1 cellular context compared by ENCODE assay signal in genomic region chr9:94623253-94623652, GRCh38.
A peak's percentile ranks its signal among the peaks of the same experiment; 100 is the strongest.
TF ChIP-seq lines count a peak whose summit lies in the region.

No MANE protein-coding gene starts in this region.

TF ChIP-seq in HepG2, 621 proteins besides CTCF, POLR2A, EP300 and RAD21 (continued from another document and continues in another):
- no peak for TF ChIP-seq AHDC1 (CRISPR knock-in tag; IDR thresholded peaks at IDR 0.05; ENCODE audit: borderline replicate concordance)
- no peak for TF ChIP-seq CBX2 (IDR thresholded peaks at IDR 0.05; ENCODE audit: low read depth, low read length)
- no peak for TF ChIP-seq CBX2 (CRISPR knock-in tag; IDR thresholded peaks at IDR 0.05; ENCODE audit: low read depth)
- TF ChIP-seq ELF3 (CRISPR knock-in tag; IDR thresholded peaks at IDR 0.05): peak; percentile 68
- 0 out of 2 replicates have a peak, but pooled peaks have one; percentile 50 for TF ChIP-seq TBX2 (CRISPR knock-in tag; IDR thresholded peaks at IDR 0.05; ENCODE audit: borderline replicate concordance)
- TF ChIP-seq, protein P1, sequence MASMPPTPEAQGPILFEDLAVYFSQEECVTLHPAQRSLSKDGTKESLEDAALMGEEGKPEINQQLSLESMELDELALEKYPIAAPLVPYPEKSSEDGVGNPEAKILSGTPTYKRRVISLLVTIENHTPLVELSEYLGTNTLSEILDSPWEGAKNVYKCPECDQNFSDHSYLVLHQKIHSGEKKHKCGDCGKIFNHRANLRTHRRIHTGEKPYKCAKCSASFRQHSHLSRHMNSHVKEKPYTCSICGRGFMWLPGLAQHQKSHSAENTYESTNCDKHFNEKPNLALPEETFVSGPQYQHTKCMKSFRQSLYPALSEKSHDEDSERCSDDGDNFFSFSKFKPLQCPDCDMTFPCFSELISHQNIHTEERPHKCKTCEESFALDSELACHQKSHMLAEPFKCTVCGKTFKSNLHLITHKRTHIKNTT (CRISPR knock-in tag; IDR thresholded peaks at IDR 0.05): no peak
- no peak for TF ChIP-seq ZFP36 (IDR thresholded peaks at IDR 0.05; ENCODE audit: borderline replicate concordance, low read depth, low read length, partially characterized antibody)
- TF ChIP-seq POLR2AphosphoS5 (IDR thresholded peaks at IDR 0.05; ENCODE audit: low read depth, low read length): no peak
- TF ChIP-seq FOXJ3 (CRISPR knock-in tag; IDR thresholded peaks at IDR 0.05; ENCODE audit: borderline replicate concordance): no peak
- 0 out of 2 replicates have a peak, but pooled peaks have one; percentile 26 for TF ChIP-seq PBX2 (CRISPR knock-in tag; IDR thresholded peaks at IDR 0.05)
- TF ChIP-seq ARID2 (CRISPR knock-in tag; IDR thresholded peaks at IDR 0.05; ENCODE audit: borderline replicate concordance): no peak
- TF ChIP-seq NCOA1 (CRISPR knock-in tag; IDR thresholded peaks at IDR 0.05): no peak
- TF ChIP-seq ZHX2 (IDR thresholded peaks at IDR 0.05; ENCODE audit: low read depth): no peak
- no peak for TF ChIP-seq ZHX2 (CRISPR knock-in tag; IDR thresholded peaks at IDR 0.05; ENCODE audit: borderline replicate concordance)
- TF ChIP-seq ZNF274 (CRISPR knock-in tag; IDR thresholded peaks at IDR 0.05): no peak
- TF ChIP-seq, protein P2, sequence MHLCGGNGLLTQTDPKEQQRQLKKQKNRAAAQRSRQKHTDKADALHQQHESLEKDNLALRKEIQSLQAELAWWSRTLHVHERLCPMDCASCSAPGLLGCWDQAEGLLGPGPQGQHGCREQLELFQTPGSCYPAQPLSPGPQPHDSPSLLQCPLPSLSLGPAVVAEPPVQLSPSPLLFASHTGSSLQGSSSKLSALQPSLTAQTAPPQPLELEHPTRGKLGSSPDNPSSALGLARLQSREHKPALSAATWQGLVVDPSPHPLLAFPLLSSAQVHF (CRISPR knock-in tag; IDR thresholded peaks at IDR 0.05): no peak
- TF ChIP-seq ETS1 (CRISPR knock-in tag; IDR thresholded peaks at IDR 0.05): no peak
- no peak for TF ChIP-seq SRSF4 (IDR thresholded peaks at IDR 0.05; ENCODE audit: low read depth, low read length, poor library complexity, severe bottlenecking)
- TF ChIP-seq, protein P3, sequence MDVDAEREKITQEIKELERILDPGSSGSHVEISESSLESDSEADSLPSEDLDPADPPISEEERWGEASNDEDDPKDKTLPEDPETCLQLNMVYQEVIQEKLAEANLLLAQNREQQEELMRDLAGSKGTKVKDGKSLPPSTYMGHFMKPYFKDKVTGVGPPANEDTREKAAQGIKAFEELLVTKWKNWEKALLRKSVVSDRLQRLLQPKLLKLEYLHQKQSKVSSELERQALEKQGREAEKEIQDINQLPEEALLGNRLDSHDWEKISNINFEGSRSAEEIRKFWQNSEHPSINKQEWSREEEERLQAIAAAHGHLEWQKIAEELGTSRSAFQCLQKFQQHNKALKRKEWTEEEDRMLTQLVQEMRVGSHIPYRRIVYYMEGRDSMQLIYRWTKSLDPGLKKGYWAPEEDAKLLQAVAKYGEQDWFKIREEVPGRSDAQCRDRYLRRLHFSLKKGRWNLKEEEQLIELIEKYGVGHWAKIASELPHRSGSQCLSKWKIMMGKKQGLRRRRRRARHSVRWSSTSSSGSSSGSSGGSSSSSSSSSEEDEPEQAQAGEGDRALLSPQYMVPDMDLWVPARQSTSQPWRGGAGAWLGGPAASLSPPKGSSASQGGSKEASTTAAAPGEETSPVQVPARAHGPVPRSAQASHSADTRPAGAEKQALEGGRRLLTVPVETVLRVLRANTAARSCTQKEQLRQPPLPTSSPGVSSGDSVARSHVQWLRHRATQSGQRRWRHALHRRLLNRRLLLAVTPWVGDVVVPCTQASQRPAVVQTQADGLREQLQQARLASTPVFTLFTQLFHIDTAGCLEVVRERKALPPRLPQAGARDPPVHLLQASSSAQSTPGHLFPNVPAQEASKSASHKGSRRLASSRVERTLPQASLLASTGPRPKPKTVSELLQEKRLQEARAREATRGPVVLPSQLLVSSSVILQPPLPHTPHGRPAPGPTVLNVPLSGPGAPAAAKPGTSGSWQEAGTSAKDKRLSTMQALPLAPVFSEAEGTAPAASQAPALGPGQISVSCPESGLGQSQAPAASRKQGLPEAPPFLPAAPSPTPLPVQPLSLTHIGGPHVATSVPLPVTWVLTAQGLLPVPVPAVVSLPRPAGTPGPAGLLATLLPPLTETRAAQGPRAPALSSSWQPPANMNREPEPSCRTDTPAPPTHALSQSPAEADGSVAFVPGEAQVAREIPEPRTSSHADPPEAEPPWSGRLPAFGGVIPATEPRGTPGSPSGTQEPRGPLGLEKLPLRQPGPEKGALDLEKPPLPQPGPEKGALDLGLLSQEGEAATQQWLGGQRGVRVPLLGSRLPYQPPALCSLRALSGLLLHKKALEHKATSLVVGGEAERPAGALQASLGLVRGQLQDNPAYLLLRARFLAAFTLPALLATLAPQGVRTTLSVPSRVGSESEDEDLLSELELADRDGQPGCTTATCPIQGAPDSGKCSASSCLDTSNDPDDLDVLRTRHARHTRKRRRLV (CRISPR knock-in tag; IDR thresholded peaks at IDR 0.05): no peak
- no peak for TF ChIP-seq EZH2 (conservative IDR thresholded peaks at IDR 0.05; ENCODE audit: low read depth, low read length)
- TF ChIP-seq SKIL (CRISPR knock-in tag; IDR thresholded peaks at IDR 0.05; ENCODE audit: borderline replicate concordance): no peak
- TF ChIP-seq TOPORS (CRISPR knock-in tag; IDR thresholded peaks at IDR 0.05): no peak
- TF ChIP-seq ZFP82 (CRISPR knock-in tag; IDR thresholded peaks at IDR 0.05; ENCODE audit: borderline replicate concordance): no peak
- TF ChIP-seq TP53 (CRISPR knock-in tag; conservative IDR thresholded peaks at IDR 0.05): no peak
- 0 out of 2 replicates have a peak, but pooled peaks have one; percentile 48 for TF ChIP-seq JUN (CRISPR knock-in tag; IDR thresholded peaks at IDR 0.05)
- TF ChIP-seq GATAD1 (CRISPR knock-in tag; IDR thresholded peaks at IDR 0.05): peak; percentile 35; the same call in 1 of the 2 replicates
- TF ChIP-seq ATF1 (CRISPR knock-in tag; IDR thresholded peaks at IDR 0.05): no peak
- no peak for TF ChIP-seq PHB2 (IDR thresholded peaks at IDR 0.05; ENCODE audit: partially characterized antibody)
- no peak for TF ChIP-seq ZNF30 (CRISPR knock-in tag; IDR thresholded peaks at IDR 0.05)
- TF ChIP-seq ZFY (CRISPR knock-in tag; IDR thresholded peaks at IDR 0.05): peak; percentile 87
- no peak for TF ChIP-seq NR2F1 (CRISPR knock-in tag; IDR thresholded peaks at IDR 0.05)
- TF ChIP-seq MAFK (conservative IDR thresholded peaks at IDR 0.05 in 1 of 2, IDR thresholded peaks at IDR 0.05 in 1 of 2; ENCODE audit: low read length in 2 of 2): no peak
- TF ChIP-seq GTF3A (CRISPR knock-in tag; conservative IDR thresholded peaks at IDR 0.05): no peak
- no peak for TF ChIP-seq ZNF253 (CRISPR knock-in tag; IDR thresholded peaks at IDR 0.05; ENCODE audit: borderline replicate concordance)
- TF ChIP-seq ZNF263 (CRISPR knock-in tag; IDR thresholded peaks at IDR 0.05): no peak
- TF ChIP-seq MIER2 (CRISPR knock-in tag; IDR thresholded peaks at IDR 0.05): no peak
